9 cellular contexts compared by ENCODE assay signal in genomic region chr9:20382460-20383071, GRCh38.
DNase-seq lines count a peak whose midpoint lies in the region; ATAC-seq and TF ChIP-seq lines count a peak whose summit lies in the region.
"Had no signal": no experiment of that assay in that cellular context is flagged by ENCODE, and none has a peak within 500 bp of the region (broad histone marks: within the 10 kb centered on the region; RNA-seq: fewer than 3 reads in every experiment).

No MANE protein-coding gene starts in this region.

- TF ChIP-seq CTCF in fibroblast of villous mesenchyme (IDR thresholded peaks at IDR 0.05; ENCODE audit: insufficient read depth, low read depth, low read length) (no peak), tibial nerve (IDR thresholded peaks at IDR 0.05) (no peak), GM13976 (IDR thresholded peaks at IDR 0.05; ENCODE audit: borderline replicate concordance, control extremely low read depth, extremely low read depth, insufficient read depth, missing control alignments) (no peak), upper lobe of left lung (IDR thresholded peaks at IDR 0.05) (no peak)

- in situ Hi-C loops in GM13976 (cut with MboI; ENCODE audit: low sequenced_read_pairs, unreplicated experiment) = no loop called here

- TF ChIP-seq EP300 in tibial nerve (IDR thresholded peaks at IDR 0.05) (no peak), upper lobe of left lung (IDR thresholded peaks at IDR 0.05) (no peak)

- H3K4me3 ChIP-seq in fibroblast of villous mesenchyme (ENCODE audit: low read depth, low read length) (no peak overlapping the region), tibial nerve (no peak overlapping the region), upper lobe of left lung (no peak overlapping the region)

- 68 to 69% methylated on average over 2 of the region's 2 CpGs for WGBS in tibial nerve, 2 donors
- WGBS in upper lobe of left lung, 2 donors = 36 to 39% methylated on average over 2 of the region's 2 CpGs

- H3K4me1 ChIP-seq in tibial nerve (peaks cover 0 to 4% (median 0%) of the 10 kb centered on the region in 4 donors), upper lobe of left lung (peaks cover 0 to 8% (median 0%) of the 10 kb centered on the region in 4 donors)

- ATAC-seq in GM21390 (IDR thresholded peaks at IDR 0.05; ENCODE audit: unreplicated experiment) (peak; percentile 67), upper lobe of left lung (ENCODE audit: low FRiP score in 2 of 2) (no peak)

- peak; percentile 77 for DNase-seq in EH (ENCODE audit: low read depth)
- DNase-seq in LoVo (ENCODE audit: low spot score) = peak; percentile 22
- peak; percentile 71 for DNase-seq in fibroblast of villous mesenchyme (ENCODE audit: low read depth)
- no peak for DNase-seq in tibial nerve (ENCODE audit: low spot score in 2 of 2)
- no peak for DNase-seq in GM13976 (ENCODE audit: low spot score)
- DNase-seq in upper lobe of left lung = no peak
- no peak for DNase-seq in NCI-H187 treated with DMSO at 0.1 percent for 48 hours (lab: John Stamatoyannopoulos, UW)
- DNase-seq: NCI-H2227 treated with DMSO at 0.1 percent for 48 hours had no signal

- H3K9me3 ChIP-seq in tibial nerve = no peaks in the 10 kb centered on the region
- no peaks in the 10 kb centered on the region for H3K9me3 ChIP-seq in upper lobe of left lung

- TF ChIP-seq POLR2A in tibial nerve (IDR thresholded peaks at IDR 0.05) (no peak), upper lobe of left lung (IDR thresholded peaks at IDR 0.05) (no peak)

- H3K27me3 ChIP-seq in tibial nerve (no peaks in the 10 kb centered on the region), upper lobe of left lung (no peaks in the 10 kb centered on the region)

- no peaks in the 10 kb centered on the region for H3K36me3 ChIP-seq in tibial nerve
- H3K36me3 ChIP-seq in upper lobe of left lung = no peaks in the 10 kb centered on the region

- H3K27ac ChIP-seq in tibial nerve = no peak overlapping the region
- no peak overlapping the region for H3K27ac ChIP-seq in upper lobe of left lung

Comparison
In these comparisons a context has a peak if more than half of its experiments do, and no peak if none do; other contexts are left out.
1. DNase-seq: peak in EH (single experiment), LoVo (single experiment) and fibroblast of villous mesenchyme (single experiment); none in tibial nerve (0 of 2), GM13976 (single experiment), upper lobe of left lung (0 of 2) and NCI-H187 treated with DMSO at 0.1 percent for 48 hours (single experiment).